ENCODE assay signal across 8 cellular contexts in genomic region chr19:31338069-31338767, GRCh38. TPM values are rescaled to one million over a fixed set of nuclear protein-coding genes. Genes with fewer than 3 reads are reported as not detected.
DNase-seq lines count a peak whose midpoint lies in the region; ATAC-seq and TF ChIP-seq lines count a peak whose summit lies in the region.

No MANE protein-coding gene starts in this region.

- H2AK5ac ChIP-seq in trophoblast cell (ENCODE audit: low read length) = no peak overlapping the region

- no peaks in the 10 kb centered on the region for H3K9me3 Mint-ChIP-seq in natural killer cell

- no peaks in the 10 kb centered on the region for H3K36me3 ChIP-seq in Panc1 (ENCODE audit: control insufficient read depth, insufficient read depth, low read length)
- no peaks in the 10 kb centered on the region for H3K36me3 ChIP-seq in esophagus muscularis mucosa
- H3K36me3 ChIP-seq in trophoblast cell (ENCODE audit: control insufficient read depth in 1 of 2, insufficient read depth in 2 of 2, low read length in 2 of 2) = no peaks in the 10 kb centered on the region

- no peak overlapping the region for H2BK5ac ChIP-seq in trophoblast cell (ENCODE audit: low read depth, low read length, poor library complexity)

- no peak overlapping the region for H4K91ac ChIP-seq in trophoblast cell (ENCODE audit: low read depth, low read length)

- peaks cover 3% of the 10 kb centered on the region for H3K79me1 ChIP-seq in trophoblast cell (ENCODE audit: low read length)

- intact Hi-C loops in Panc1 (cut with micrococcal nuclease; ENCODE audit: unreplicated experiment) = no loop called here
- intact Hi-C loops in esophagus muscularis mucosa (cut with DNase I) = no loop called here
- intact Hi-C loops in natural killer cell (cut with micrococcal nuclease) = no loop called here

- no peak for DNase-seq in GM10266 (ENCODE audit: extremely low spot score)
- DNase-seq in Panc1 (ENCODE audit: low read depth, low spot score) = no peak
- DNase-seq in esophagus muscularis mucosa (ENCODE audit: extremely low spot score) = no peak
- DNase-seq in natural killer cell = peak; percentile 40
- no peak for DNase-seq in OCI-M2 (lab: John Stamatoyannopoulos, UW; ENCODE audit: unreplicated experiment)
- no peak for DNase-seq in stimulated activated CD4-positive, alpha-beta T cell treated with anti-CD3 and anti-CD28 coated beads, Interleukin-12 subunit alpha, Interleukin-12 subunit beta, amount 100 ng/mL, for 4 hours
- DNase-seq in trophoblast cell = no peak

- peak overlapping the region; percentile 80 for H3K4me3 Mint-ChIP-seq in natural killer cell

- H3K9me3 ChIP-seq in Panc1 (ENCODE audit: control insufficient read depth, insufficient read depth, low read depth, low read length) (no peaks in the 10 kb centered on the region), esophagus muscularis mucosa (no peaks in the 10 kb centered on the region), trophoblast cell (ENCODE audit: insufficient read depth, low read depth, low read length) (no peaks in the 10 kb centered on the region)

- no peaks in the 10 kb centered on the region for H3K27me3 ChIP-seq in Panc1 (ENCODE audit: control insufficient read depth, insufficient read depth, low read length)
- H3K27me3 ChIP-seq in esophagus muscularis mucosa = no peaks in the 10 kb centered on the region
- H3K27me3 ChIP-seq in trophoblast cell (ENCODE audit: insufficient read depth, low read length) = no peaks in the 10 kb centered on the region

- no peak overlapping the region for H3K27ac ChIP-seq in Panc1 (ENCODE audit: low read length)
- peak overlapping the region; percentile 70 to 78 (median 75) for H3K27ac ChIP-seq in esophagus muscularis mucosa (replicated peaks in 1 of 4)
- no peak overlapping the region for H3K27ac ChIP-seq in trophoblast cell (ENCODE audit: low read depth, low read length)

- TF ChIP-seq CTCF in GM10266 (IDR thresholded peaks at IDR 0.05; ENCODE audit: control insufficient read depth, insufficient read depth, low read depth, missing control alignments) = peak; percentile 11
- TF ChIP-seq CTCF in Panc1 (IDR thresholded peaks at IDR 0.05) = peak; percentile 82
- TF ChIP-seq CTCF in esophagus muscularis mucosa (IDR thresholded peaks at IDR 0.05) = peak; percentile 64 to 76 (median 66)
- peak; percentile 60 for TF ChIP-seq CTCF in natural killer cell (IDR thresholded peaks at IDR 0.05)

- H3K4me1 Mint-ChIP-seq in natural killer cell = peaks cover 42 to 44% of the 10 kb centered on the region in 2 donors

- POLR2A ChIA-PET in Panc1 (lab: Charles Lee) = interaction anchor here (0.5 to 0.7 kb wide), 2 partner anchors 18 to 214 kb away, joined by 4 to 6 read pairs; no protein-coding TSS in a partner anchor

- no peaks in the 10 kb centered on the region for H3K36me3 Mint-ChIP-seq in natural killer cell

- no peak overlapping the region for H3K4ac ChIP-seq in trophoblast cell (ENCODE audit: low read depth, low read length)

- H3K4me3 ChIP-seq in Panc1 (ENCODE audit: low read depth in 2 of 2, low read length in 2 of 2) = no peak overlapping the region
- peak overlapping the region; percentile 5 to 34 (median 22) for H3K4me3 ChIP-seq in esophagus muscularis mucosa
- no peak overlapping the region for H3K4me3 ChIP-seq in trophoblast cell (ENCODE audit: low read depth, low read length)

- no peak overlapping the region for H3K14ac ChIP-seq in trophoblast cell (ENCODE audit: low read length)

- no peak for TF ChIP-seq EP300 in esophagus muscularis mucosa (IDR thresholded peaks at IDR 0.05)

- no peak overlapping the region for H3K4me2 ChIP-seq in trophoblast cell (ENCODE audit: low read length)

- no peak overlapping the region for H3K9ac ChIP-seq in trophoblast cell (ENCODE audit: low read length)

- TF ChIP-seq POLR2A in esophagus muscularis mucosa (IDR thresholded peaks at IDR 0.05; ENCODE audit: low read depth) = no peak

- no peak overlapping the region for H3K18ac ChIP-seq in trophoblast cell (ENCODE audit: low read length)

- ATAC-seq in Panc1 (peak; percentile 92), natural killer cell (peak; percentile 63 to 65 (median 63)), HG03196 (IDR thresholded peaks at IDR 0.05; ENCODE audit: unreplicated experiment) (no peak)

- no peak overlapping the region for H2BK12ac ChIP-seq in trophoblast cell (ENCODE audit: low read length)

- no peak overlapping the region for H3K27ac Mint-ChIP-seq in natural killer cell

- in situ Hi-C loops in Panc1 (cut with HindIII; ENCODE audit: low pct_unique_long_range_greater_than_20kb, low sequenced_read_pairs) = no loop called here

- no peak overlapping the region for H2AFZ ChIP-seq in trophoblast cell (ENCODE audit: insufficient read depth, low read length, poor library complexity)

- no TSS peak for BruUV-seq in Panc1 (replicated peaks; lab: Mats Ljungman, UMichigan)

- H4K12ac ChIP-seq in trophoblast cell (ENCODE audit: low read depth, low read length) = no peak overlapping the region

- no peak overlapping the region for H2BK120ac ChIP-seq in trophoblast cell (ENCODE audit: insufficient read depth, low read length, poor library complexity)

- H4K8ac ChIP-seq in trophoblast cell (ENCODE audit: low read depth, low read length) = no peak overlapping the region

- CTCF ChIA-PET in Panc1 (lab: Charles Lee) = interaction anchor here (1.6 kb wide), 1 partner anchor 655 kb away, joined by 3 read pairs; no protein-coding TSS in a partner anchor

- no peak overlapping the region for H3K23ac ChIP-seq in trophoblast cell (ENCODE audit: low read length)

- H3K27me3 Mint-ChIP-seq in natural killer cell (ENCODE audit: low read depth in 2 of 2) = peaks cover 31 to 40% of the 10 kb centered on the region in 2 donors

- H3K4me1 ChIP-seq in Panc1 (ENCODE audit: control insufficient read depth, insufficient read depth, low read length) (no peaks in the 10 kb centered on the region), esophagus muscularis mucosa (peaks cover 20 to 93% (median 90%) of the 10 kb centered on the region in 4 donors), trophoblast cell (ENCODE audit: control insufficient read depth in 1 of 2, insufficient read depth in 2 of 2, low read length in 2 of 2) (peaks cover 15 to 19% of the 10 kb centered on the region in 2 experiments)

- 23% methylated on average over 10 of the region's 10 CpGs for WGBS in esophagus muscularis mucosa
- WGBS in trophoblast cell (ENCODE audit: extremely low coverage, insufficient coverage, insufficient read length) = no CpG with 5 or more reads among the region's 10 CpGs

- peaks cover 2% of the 10 kb centered on the region for H3K79me2 ChIP-seq in trophoblast cell (ENCODE audit: control insufficient read depth, insufficient read depth, low read length, poor library complexity)

RNA-seq across cellular contexts. Expression of gene TSHZ3, which starts 11.0 kb away (rescaled TPM):
- 7.8 TPM for total RNA-seq in Panc1 (2021; ENCODE audit: unreplicated experiment)
- polyA plus RNA-seq in Panc1 (2012; ENCODE audit: insufficient read length) = 11.6 TPM
- total RNA-seq in esophagus muscularis mucosa = 10 to 100 TPM; 17.1 to 45.5 (median 24.6) TPM
- total RNA-seq in natural killer cell = 1 to 10 TPM; 5.3 to 8.1 (median 6.2) TPM
- 3.6 and 3.7 TPM in 2 replicates for polyA plus RNA-seq in trophoblast cell (2013)

Comparison
In these comparisons a context has a peak if more than half of its experiments do, and no peak if none do; other contexts are left out.
1. CTCF ChIP-seq: peak in every context shown above with its lines; median percentile 82 in Panc1; 66 in esophagus muscularis mucosa; 60 in natural killer cell; 11 in GM10266.
2. H3K27ac ChIP-seq: peak in esophagus muscularis mucosa (4 of 4); none in Panc1 (single experiment) and trophoblast cell (single experiment).
3. H3K4me3 ChIP-seq: peak in esophagus muscularis mucosa (4 of 4); none in Panc1 (0 of 2) and trophoblast cell (single experiment).